In genomic region chrX:40647307-40648197, GRCh38 we compare ENCODE assay signal across 9 cellular contexts. TPM values are rescaled to one million over a fixed set of nuclear protein-coding genes. Genes with fewer than 3 reads are reported as not detected.
DNase-seq lines count a peak whose midpoint lies in the region; ATAC-seq, FAIRE-seq and TF ChIP-seq lines count a peak whose summit lies in the region.
"Had no signal": no experiment of that assay in that cellular context is flagged by ENCODE, and none has a peak within 500 bp of the region (broad histone marks: within the 10 kb centered on the region; RNA-seq: fewer than 3 reads in every experiment).

Gene CXorf38, minus strand, starts transcription at chrX:40647561. Its CDS starts 41 bp downstream, at chrX:40647520.

- ATAC-seq in GM19043 (IDR thresholded peaks at IDR 0.05; ENCODE audit: low read depth, unreplicated experiment) (peak; percentile 56), HG03378 (IDR thresholded peaks at IDR 0.05; ENCODE audit: unreplicated experiment) (peak; percentile 73)
- peak; percentile 73 for ATAC-seq in activated CD4-positive, CD25-positive, alpha-beta regulatory T cell treated with anti-CD3 and anti-CD28 coated beads, Interleukin-2, amount 50 U/mL, for 24 hours

- no peak for TF ChIP-seq CTCF in kidney (IDR thresholded peaks at IDR 0.05; ENCODE audit: borderline replicate concordance, extremely low read depth, insufficient read depth)

- intact Hi-C loops in kidney (cut with DNase I) = no loop called here

- H3K27ac ChIP-seq in kidney (ENCODE audit: low read depth in 2 of 2, low read length in 2 of 2) = peak within 1 kb of the TSS; percentile 80 to 84

- no peaks in the 10 kb centered on the region for H3K36me3 ChIP-seq in kidney (ENCODE audit: control insufficient read depth in 1 of 2, insufficient read depth in 2 of 2, low read length in 2 of 2)

- peak; percentile 65 to 67 for DNase-seq in AML-193 (lab: John Stamatoyannopoulos, UW)
- peak; percentile 80 for DNase-seq in NCI-H446 treated with DMSO at 0.1 percent for 48 hours (lab: John Stamatoyannopoulos, UW)
- peak; percentile 86 for DNase-seq in cerebellar cortex (ENCODE audit: low spot score)
- peak; percentile 98 for DNase-seq in kidney
- DNase-seq in stimulated activated CD4-positive, alpha-beta T cell treated with anti-CD3 and anti-CD28 coated beads, Interleukin-15, amount 100 ng/mL, for 24 hours = peak; percentile 92

- peaks cover 0 to 9% of the 10 kb centered on the region in 2 donors for H3K4me1 ChIP-seq in kidney (ENCODE audit: control insufficient read depth in 1 of 2, insufficient read depth in 1 of 2, low read depth in 1 of 2, low read length in 2 of 2)

- no peaks in the 10 kb centered on the region for H3K9me3 ChIP-seq in kidney (ENCODE audit: control insufficient read depth in 1 of 2, low read length in 2 of 2)

- no peak for FAIRE-seq in kidney (lab: Jason Lieb, UNC)
- FAIRE-seq: colon had no signal

- peak within 1 kb of the TSS; percentile 71 to 77 for H3K9ac ChIP-seq in kidney (ENCODE audit: low read length in 2 of 2)

- H3K4me3 ChIP-seq in kidney (ENCODE audit: low read length in 2 of 2) = peak within 1 kb of the TSS; percentile 75 to 79

RNA-seq across cellular contexts. Expression of gene CXorf38, which starts in this region (rescaled TPM):
- 19.3 TPM for total RNA-seq in kidney
- polyA plus RNA-seq in kidney (ENCODE audit: insufficient read depth, low read depth, low replicate concordance) = 6.3 TPM

Comparison
In these comparisons a context has a peak if more than half of its experiments do, and no peak if none do; other contexts are left out.
1. Peak in every context shown above with its lines: DNase-seq, ATAC-seq, H3K4me3 ChIP-seq and H3K27ac ChIP-seq.